Comparison of ENCODE assay signal across 9 cellular contexts in the genomic region with DNA sequence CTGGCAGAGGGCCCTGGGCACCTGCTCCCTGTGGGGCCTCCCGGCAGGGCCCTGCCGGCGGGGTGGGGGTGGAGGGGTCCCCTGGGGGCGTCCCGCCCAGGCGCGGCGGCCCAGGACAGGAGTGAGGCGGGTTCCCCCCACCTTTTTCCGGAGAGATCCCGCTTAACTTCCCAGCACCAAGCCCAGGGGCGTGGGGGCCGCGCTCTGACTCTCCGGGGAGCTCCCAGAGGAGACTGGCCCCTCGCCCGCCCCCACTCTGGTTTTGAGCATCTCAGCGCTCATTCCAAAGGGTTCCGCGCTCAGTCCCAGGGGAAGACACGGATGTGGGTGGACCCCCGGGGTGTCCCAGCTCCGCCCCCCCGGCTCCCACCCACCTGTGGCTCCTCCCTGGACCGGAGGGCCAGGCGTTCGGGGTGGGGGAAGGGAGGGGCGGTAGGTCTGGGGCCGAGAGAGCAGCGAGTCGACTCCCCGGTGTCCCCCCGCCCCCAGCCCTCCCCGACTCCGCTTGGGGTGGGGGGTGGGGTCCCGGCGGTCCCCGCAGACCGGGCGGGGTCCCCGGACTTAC. TPM values are rescaled to one million over a fixed set of nuclear protein-coding genes. Genes with fewer than 3 reads are reported as not detected.
DNase-seq lines count a peak whose midpoint lies in the region; ATAC-seq and TF ChIP-seq lines count a peak whose summit lies in the region.
"Had no signal": no experiment of that assay in that cellular context is flagged by ENCODE, and none has a peak within 500 bp of the region (broad histone marks: within the 10 kb centered on the region; RNA-seq: fewer than 3 reads in every experiment).

No MANE protein-coding gene starts in this region.

- POLR2A ChIA-PET in Caco-2 (lab: Charles Lee), result no interaction called here
- POLR2A ChIA-PET in HEK293T (lab: Yijun Ruan, JAX), result no interaction called here

- H3K4me1 Mint-ChIP-seq in Caco-2 (ENCODE audit: low read depth, unreplicated experiment), result no peaks in the 10 kb centered on the region

- H3K27ac ChIP-seq in gastroesophageal sphincter, result no peak overlapping the region

- TF ChIP-seq POLR2A in gastroesophageal sphincter (IDR thresholded peaks at IDR 0.05), result no peak

- H3K9me3 ChIP-seq in Caco-2 (no peaks in the 10 kb centered on the region), gastroesophageal sphincter (no peaks in the 10 kb centered on the region)

- ATAC-seq in gastroesophageal sphincter, result no peak
- ATAC-seq in GM19351 (IDR thresholded peaks at IDR 0.05; ENCODE audit: unreplicated experiment), result no peak
- no peak for ATAC-seq in HG03139 (IDR thresholded peaks at IDR 0.05; ENCODE audit: unreplicated experiment)

- no peak overlapping the region for H3K27ac Mint-ChIP-seq in Caco-2 (ENCODE audit: unreplicated experiment)

- H3K4me1 ChIP-seq in Caco-2, result peaks cover 5% of the 10 kb centered on the region; the same call in 1 of the 2 replicates
- H3K4me1 ChIP-seq in gastroesophageal sphincter, result peaks cover 0 to 27% (median 17%) of the 10 kb centered on the region in 3 donors

- H3K27me3 ChIP-seq in Caco-2 (replicated peaks; ENCODE audit: control insufficient read depth, insufficient read depth, low read length) (no peaks in the 10 kb centered on the region; the same call in 1 of the 2 replicates), gastroesophageal sphincter (peaks cover 88% of the 10 kb centered on the region)

- DNase-seq in Caco-2 (peak in 1 of 2 experiments; percentile 31), NCI-H1105 (lab: John Stamatoyannopoulos, UW) (peak; percentile 42), posterior vena cava (ENCODE audit: low spot score) (peak; percentile 73), AG08396 (ENCODE audit: low spot score) (no peak), HEK293T (ENCODE audit: extremely low spot score) (no peak)
- DNase-seq: NCI-H226 had no signal

- intact Hi-C loops in Caco-2 (cut with micrococcal nuclease; ENCODE audit: unreplicated experiment) (no loop called here), posterior vena cava (cut with DNase I) (no loop called here)

- no peaks in the 10 kb centered on the region for H3K36me3 Mint-ChIP-seq in Caco-2 (ENCODE audit: insufficient read depth, unreplicated experiment)

- no peak for TF ChIP-seq EP300 in gastroesophageal sphincter (IDR thresholded peaks at IDR 0.05)

- no peaks in the 10 kb centered on the region for H3K9me3 Mint-ChIP-seq in Caco-2 (ENCODE audit: unreplicated experiment)

- no peak for TF ChIP-seq CTCF in Caco-2 (IDR thresholded peaks at IDR 0.05; ENCODE audit: insufficient read depth in 1 of 2, low read depth in 1 of 2, low read length in 1 of 2, severe bottlenecking in 1 of 2, unreplicated experiment in 1 of 2)
- no peak for TF ChIP-seq CTCF in gastroesophageal sphincter (IDR thresholded peaks at IDR 0.05)

- no CpG with 5 or more reads among the region's 41 CpGs for WGBS in gastroesophageal sphincter (ENCODE audit: low coverage in 1 of 2), 2 donors

- H3K4me3 ChIP-seq in Caco-2 (ENCODE audit: low read depth, low read length) (peak overlapping the region; percentile 41), gastroesophageal sphincter (peak overlapping the region; percentile 10 to 55)

- CTCF ChIA-PET in Caco-2 (lab: Charles Lee), result interaction anchor here (0.6 kb wide), 1 partner anchor 267 kb away, joined by 4 read pairs; no protein-coding TSS in a partner anchor
- CTCF ChIA-PET in HEK293T (lab: Yijun Ruan, JAX), result no interaction called here

- no TSS peak for BruUV-seq in Caco-2 (replicated peaks; lab: Mats Ljungman, UMichigan)

- H3K4me3 Mint-ChIP-seq in Caco-2 (ENCODE audit: unreplicated experiment), result no peak overlapping the region

- H3K27me3 Mint-ChIP-seq in Caco-2 (ENCODE audit: insufficient read depth, unreplicated experiment), result peaks cover 5% of the 10 kb centered on the region

- no peaks in the 10 kb centered on the region for H3K36me3 ChIP-seq in Caco-2 (ENCODE audit: control insufficient read depth, insufficient read depth, low read length)
- no peaks in the 10 kb centered on the region for H3K36me3 ChIP-seq in gastroesophageal sphincter

TF ChIP-seq in HEK293T, 16 proteins besides CTCF, POLR2A, EP300 and RAD21:
- TF ChIP-seq SUZ12 (IDR thresholded peaks at IDR 0.05), result no peak
- no peak for TF ChIP-seq BHLHE40 (IDR thresholded peaks at IDR 0.05; ENCODE audit: borderline replicate concordance)
- TF ChIP-seq SP1 (IDR thresholded peaks at IDR 0.05), result no peak
- TF ChIP-seq FOXK2 (IDR thresholded peaks at IDR 0.05), result no peak
- TF ChIP-seq LEF1 (IDR thresholded peaks at IDR 0.05; ENCODE audit: borderline replicate concordance), result no peak
- TF ChIP-seq ELF4 (IDR thresholded peaks at IDR 0.05), result no peak
- TF ChIP-seq FOXM1 (IDR thresholded peaks at IDR 0.05; ENCODE audit: borderline replicate concordance), result no peak

RNA-seq across cellular contexts. Expression of a gene that starts 0.4 kb away (rescaled TPM):
- total RNA-seq in Caco-2 (2022), result 0.16 and 0.43 TPM in 2 replicates
- 1 to 10 TPM in 1 of 4 donors, under 1 TPM in 2, not detected in 1; 0.19 to 2.7 (median 0.67) TPM for total RNA-seq in gastroesophageal sphincter
- 1 to 10 TPM; 1.1 to 2.9 TPM for total RNA-seq in posterior vena cava

RNA-seq across cellular contexts. Expression of a gene that starts 52.3 kb away (rescaled TPM):
- total RNA-seq in Caco-2 (2022) (1.3 and 2.4 TPM in 2 replicates), gastroesophageal sphincter (10 to 100 TPM; 14.7 to 24.6 (median 20.4) TPM), posterior vena cava (10 to 100 TPM; 21.0 to 21.9 TPM)

Comparison
In these comparisons a context has a peak if more than half of its experiments do, and no peak if none do; other contexts are left out.
1. DNase-seq: peak in NCI-H1105 (single experiment) and posterior vena cava (single experiment); none in AG08396 (single experiment) and HEK293T (single experiment).